25 cellular contexts compared by ENCODE assay signal in the genomic region with DNA sequence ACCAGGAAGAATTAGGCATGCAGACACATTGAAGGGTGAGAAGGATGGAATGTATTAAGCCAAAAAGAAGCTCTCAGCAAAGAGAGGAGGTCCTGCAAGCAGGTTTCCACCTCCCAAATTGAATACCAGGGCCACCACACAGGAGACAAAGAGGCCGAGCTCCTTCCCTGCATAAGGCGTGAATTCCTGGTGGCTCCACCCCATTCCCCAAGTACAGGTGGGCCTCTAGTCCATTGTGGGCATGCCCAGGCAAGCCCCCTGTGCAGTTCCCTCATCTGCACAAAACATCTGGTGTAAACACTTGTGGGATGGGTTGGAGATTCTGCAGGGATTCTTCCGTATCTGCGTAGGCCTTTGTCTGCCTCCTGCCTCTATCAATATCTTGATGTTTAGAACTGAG.
"Had no signal": no experiment of that assay in that cellular context is flagged by ENCODE, and none has a peak within 500 bp of the region (broad histone marks: within the 10 kb centered on the region; RNA-seq: fewer than 3 reads in every experiment).

No MANE protein-coding gene starts in this region.

- DNase-seq: activated CD4-positive, alpha-beta T cell treated with anti-CD3 and anti-CD28 coated beads, Interleukin-2, amount 10 ng/mL, durations not matched to agents 24 days and 14 days; activated CD4-positive, alpha-beta T cell treated with anti-CD3 and anti-CD28 coated beads, Interleukin-2, amount 50 U/mL, for 48 hours; activated CD8-positive, alpha-beta memory T cell treated with anti-CD3 and anti-CD28 coated beads, Interleukin-2, amount 50 U/mL, for 4 hours; activated gamma-delta T cell treated with Interleukin-2 at 50 U/mL for 16 hours; activated naive CD4-positive, alpha-beta T cell treated with anti-CD3 and anti-CD28 coated beads for 36 hours; activated T-cell treated with anti-CD3 and anti-CD28 coated beads for 4 hours; activated T-cell treated with anti-CD3 and anti-CD28 coated beads, Interleukin-2, amount 50 U/mL, for 4 hours; adrenal gland; body of pancreas; NCI-H1105; NCI-H1417 treated with DMSO at 0.1 percent for 48 hours; NCI-H187 treated with DMSO at 0.1 percent for 48 hours; NCI-H2081; NCI-H2171 treated with DMSO at 0.1 percent for 48 hours; NCI-H2227 treated with DMSO at 0.1 percent for 48 hours; NCI-H446; NCI-H510A treated with DMSO at 0.1 percent for 48 hours; PC-9; Right ventricle myocardium superior; SW 1271; T1000; WERI-Rb-1 had no signal

- H3K36me3 Mint-ChIP-seq: activated naive CD4-positive, alpha-beta T cell treated with anti-CD3 and anti-CD28 coated beads, Interleukin-2, amount 50 U/mL, for 72 hours had no signal

- H3K4me1 Mint-ChIP-seq: activated CD4-positive, alpha-beta T cell treated with anti-CD3 and anti-CD28 coated beads, Interleukin-2, amount 10 ng/mL, durations not matched to agents 24 days and 14 days had no signal

- H3K27ac ChIP-seq: adrenal gland, body of pancreas, breast epithelium, PC-9, WERI-Rb-1 had no signal

- H2AFZ ChIP-seq: PC-9 had no signal

- ATAC-seq: activated naive CD4-positive, alpha-beta T cell treated with anti-CD3 and anti-CD28 coated beads, Interleukin-2, amount 50 U/mL, for 72 hours; activated T-cell treated with anti-CD3 and anti-CD28 coated beads, Interleukin-2, amount 50 U/mL, for 4 hours; body of pancreas had no signal

- H3K36me3 ChIP-seq: adrenal gland, breast epithelium, WERI-Rb-1 had no signal

- H3K4me3 Mint-ChIP-seq: activated CD4-positive, alpha-beta T cell treated with anti-CD3 and anti-CD28 coated beads, Interleukin-2, amount 10 ng/mL, durations not matched to agents 24 days and 14 days; activated naive CD4-positive, alpha-beta T cell treated with anti-CD3 and anti-CD28 coated beads for 36 hours; activated T-cell treated with anti-CD3 and anti-CD28 coated beads, Interleukin-2, amount 50 U/mL, for 4 hours; activated T-helper 1 cell treated with anti-CD3 and anti-CD28 coated beads, Interleukin-12 subunit alpha, Interleukin-12 subunit beta, Interleukin-2, Interleukin-4 antibody, amounts not matched to agents 30 ng/mL and 10 ng/mL and 1 ng/mL, durations not matched to agents 14 hours and 24 hours and 36 hours had no signal

- H3K4me2 ChIP-seq: PC-9 had no signal

- H3K27me3 Mint-ChIP-seq: activated CD4-positive, alpha-beta T cell treated with anti-CD3 and anti-CD28 coated beads, Interleukin-2, amount 10 ng/mL, durations not matched to agents 24 days and 14 days had no signal

- H3K4me1 ChIP-seq: adrenal gland, body of pancreas, breast epithelium had no signal

- H3K4me3 ChIP-seq: adrenal gland, body of pancreas, breast epithelium, PC-9 had no signal

- H3K27me3 ChIP-seq: adrenal gland, body of pancreas, breast epithelium had no signal

- H3K9me3 ChIP-seq: adrenal gland, body of pancreas had no signal

- H3K9me3 Mint-ChIP-seq: activated CD4-positive, alpha-beta T cell treated with anti-CD3 and anti-CD28 coated beads, Interleukin-2, amount 10 ng/mL, durations not matched to agents 24 days and 14 days had no signal

- H3K27ac Mint-ChIP-seq: activated CD4-positive, alpha-beta T cell treated with anti-CD3 and anti-CD28 coated beads, Interleukin-2, amount 10 ng/mL, durations not matched to agents 24 days and 14 days; activated naive CD4-positive, alpha-beta T cell treated with anti-CD3 and anti-CD28 coated beads for 36 hours; activated naive CD4-positive, alpha-beta T cell treated with anti-CD3 and anti-CD28 coated beads, Interleukin-2, amount 50 U/mL, for 72 hours; activated T-helper 1 cell treated with anti-CD3 and anti-CD28 coated beads, Interleukin-12 subunit alpha, Interleukin-12 subunit beta, Interleukin-2, Interleukin-4 antibody, amounts not matched to agents 30 ng/mL and 10 ng/mL and 1 ng/mL, durations not matched to agents 14 hours and 24 hours and 36 hours had no signal
